Comparison of ENCODE assay signal across 8 cellular contexts in the genomic region with DNA sequence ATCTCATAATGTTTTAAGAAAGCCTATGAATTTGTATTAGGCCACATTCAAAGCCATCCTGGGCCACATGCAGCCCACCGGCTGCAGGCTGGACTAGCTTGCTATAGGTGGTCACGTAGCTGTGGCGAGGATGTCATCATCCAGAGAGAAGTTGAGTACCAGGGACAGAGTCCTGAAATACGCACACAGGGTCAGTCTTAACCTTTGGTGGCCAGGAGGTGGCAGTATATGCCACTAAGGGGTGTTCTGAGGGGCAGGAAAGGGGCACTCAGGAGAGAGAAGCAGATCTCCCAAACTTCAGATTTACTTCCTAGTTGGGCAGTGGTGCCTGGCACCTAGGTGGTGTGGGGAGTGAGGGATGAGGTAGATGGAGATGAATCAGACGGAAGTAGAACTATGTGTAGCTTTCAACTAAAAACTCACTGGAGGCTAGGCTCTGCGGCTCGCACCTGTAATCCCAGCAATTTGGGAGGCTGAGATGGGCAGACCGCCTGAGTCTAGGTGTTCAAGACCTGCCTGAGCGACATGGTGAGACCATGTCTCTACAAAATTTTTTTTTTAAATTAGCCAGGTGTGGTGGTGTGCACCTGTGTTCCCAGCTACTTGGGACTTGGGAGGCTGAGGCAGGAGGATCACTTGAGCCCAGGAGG. TPM values are rescaled to one million over a fixed set of nuclear protein-coding genes. Genes with fewer than 3 reads are reported as not detected.
DNase-seq lines count a peak whose midpoint lies in the region; ATAC-seq, FAIRE-seq and TF ChIP-seq lines count a peak whose summit lies in the region.

No MANE protein-coding gene starts in this region.

- no peaks in the 10 kb centered on the region for H3K27me3 ChIP-seq in vagina

- no peaks in the 10 kb centered on the region for H3K36me3 Mint-ChIP-seq in HFFc6 (ENCODE audit: low read depth)
- H3K36me3 Mint-ChIP-seq in activated CD4-positive, alpha-beta memory T cell treated with anti-CD3 and anti-CD28 coated beads, Interleukin-2, amount 10 ng/mL, durations not matched to agents 7 days and 5 days (ENCODE audit: low read depth), result no peaks in the 10 kb centered on the region

- no peaks in the 10 kb centered on the region for H3K9me3 Mint-ChIP-seq in HFFc6
- no peaks in the 10 kb centered on the region for H3K9me3 Mint-ChIP-seq in activated CD4-positive, alpha-beta memory T cell treated with anti-CD3 and anti-CD28 coated beads, Interleukin-2, amount 10 ng/mL, durations not matched to agents 7 days and 5 days

- TF ChIP-seq POLR2A in erythroblast (IDR thresholded peaks at IDR 0.05; ENCODE audit: low read length) (no peak), vagina (IDR thresholded peaks at IDR 0.05) (no peak)

- no peak overlapping the region for H3K27ac ChIP-seq in vagina

- intact Hi-C loops in vagina (cut with DNase I), result loop anchor here (5.0 kb wide), 2 partner anchors 39 to 131 kb away; a partner anchor contains a TSS

- POLR2A ChIA-PET in activated CD4-positive, alpha-beta memory T cell treated with anti-CD3 and anti-CD28 coated beads, Interleukin-2, amount 10 ng/mL, durations not matched to agents 7 days and 5 days (lab: Charles Lee), result no interaction called here

- CTCF ChIA-PET in activated CD4-positive, alpha-beta memory T cell treated with anti-CD3 and anti-CD28 coated beads, Interleukin-2, amount 10 ng/mL, durations not matched to agents 7 days and 5 days (lab: Charles Lee), result interaction anchor here (0.7 to 7.9 kb wide), 21 partner anchors 8 to 215 kb away, joined by 3 to 133 read pairs (median 5); a partner anchor contains a TSS

- DNase-seq in D721Med (ENCODE audit: insufficient read length, low spot score) (peak; percentile 96), HFFc6 (peak; percentile 55), NCI-H510A treated with DMSO at 0.1 percent for 48 hours (lab: John Stamatoyannopoulos, UW) (peak; percentile 77), erythroblast (lab: John Stamatoyannopoulos, UW) (peak; percentile 32 to 57), mucosa of gallbladder (ENCODE audit: low spot score) (peak; percentile 53), vagina (ENCODE audit: extremely low spot score in 2 of 2) (no peak)
- peak; percentile 48 for DNase-seq in activated CD4-positive, alpha-beta memory T cell treated with anti-CD3 and anti-CD28 coated beads, Interleukin-2, amount 10 ng/mL, durations not matched to agents 7 days and 5 days

- ATAC-seq in HG03135 (IDR thresholded peaks at IDR 0.05; ENCODE audit: unreplicated experiment), result no peak

- FAIRE-seq in D721Med (lab: Jason Lieb, UNC), result peak; percentile 85

- no peak overlapping the region for H3K4me3 Mint-ChIP-seq in HFFc6
- no peak overlapping the region for H3K4me3 Mint-ChIP-seq in activated CD4-positive, alpha-beta memory T cell treated with anti-CD3 and anti-CD28 coated beads, Interleukin-2, amount 10 ng/mL, durations not matched to agents 7 days and 5 days

- H3K27me3 Mint-ChIP-seq in HFFc6 (ENCODE audit: insufficient read depth), result peaks cover 36% of the 10 kb centered on the region
- peaks cover 25% of the 10 kb centered on the region for H3K27me3 Mint-ChIP-seq in activated CD4-positive, alpha-beta memory T cell treated with anti-CD3 and anti-CD28 coated beads, Interleukin-2, amount 10 ng/mL, durations not matched to agents 7 days and 5 days

- H3K4me1 Mint-ChIP-seq in HFFc6 (ENCODE audit: low read depth), result peaks cover 3% of the 10 kb centered on the region
- H3K4me1 Mint-ChIP-seq in activated CD4-positive, alpha-beta memory T cell treated with anti-CD3 and anti-CD28 coated beads, Interleukin-2, amount 10 ng/mL, durations not matched to agents 7 days and 5 days, result peaks cover 10% of the 10 kb centered on the region

- no peak overlapping the region for H3K27ac Mint-ChIP-seq in HFFc6
- H3K27ac Mint-ChIP-seq in activated CD4-positive, alpha-beta memory T cell treated with anti-CD3 and anti-CD28 coated beads, Interleukin-2, amount 10 ng/mL, durations not matched to agents 7 days and 5 days, result no peak overlapping the region

- H3K4me3 ChIP-seq in vagina, result no peak overlapping the region

- TF ChIP-seq CTCF in D721Med (IDR thresholded peaks at IDR 0.05; ENCODE audit: insufficient read depth, missing control alignments) (peak; percentile 97), HFFc6 (IDR thresholded peaks at IDR 0.05) (peak; percentile 91), vagina (IDR thresholded peaks at IDR 0.05) (peak; percentile 37 to 77 (median 64))

- no peaks in the 10 kb centered on the region for H3K9me3 ChIP-seq in vagina

- H3K4me1 ChIP-seq in vagina, result peaks cover 18% of the 10 kb centered on the region

- H3K36me3 ChIP-seq in vagina, result no peaks in the 10 kb centered on the region

RNA-seq across cellular contexts. Expression of a gene that starts 16.3 kb away (rescaled TPM):
- total RNA-seq in HFFc6 (2021; fragmentation: NEBNext Ultra II Directional; extraction: Animal tissue kit (Norgen Biotek cat#: 25700)), result 1 to 10 TPM in 4 of 6 experiments, under 1 TPM in 2; 0.33 to 2.9 (median 1.7) TPM
- 1 to 10 TPM; 1.1 to 1.4 TPM for total RNA-seq in activated CD4-positive, alpha-beta memory T cell treated with anti-CD3 and anti-CD28 coated beads, Interleukin-2, amount 10 ng/mL, durations not matched to agents 7 days and 5 days
- total RNA-seq in mucosa of gallbladder (76.4 TPM), vagina (27.0 TPM)

RNA-seq across cellular contexts. Expression of a gene that starts 32.4 kb away (rescaled TPM):
- total RNA-seq in HFFc6 (2021; fragmentation: NEBNext Ultra II Directional; extraction: Animal tissue kit (Norgen Biotek cat#: 25700)), result not detected
- under 1 TPM; 0.55 to 0.65 TPM for total RNA-seq in activated CD4-positive, alpha-beta memory T cell treated with anti-CD3 and anti-CD28 coated beads, Interleukin-2, amount 10 ng/mL, durations not matched to agents 7 days and 5 days
- total RNA-seq in mucosa of gallbladder, result 0.81 TPM
- total RNA-seq in vagina, result 0.98 TPM

Comparison
In these comparisons a context has a peak if more than half of its experiments do, and no peak if none do; other contexts are left out.
1. DNase-seq: peak in D721Med (single experiment), HFFc6 (single experiment), NCI-H510A treated with DMSO at 0.1 percent for 48 hours (single experiment), activated CD4-positive, alpha-beta memory T cell treated with anti-CD3 and anti-CD28 coated beads, Interleukin-2, amount 10 ng/mL, durations not matched to agents 7 days and 5 days (single experiment), erythroblast (2 of 2) and mucosa of gallbladder (single experiment); none in vagina (0 of 2).
2. Peak in every context shown above with its lines, with median percentiles within 50 percentile points of each other: CTCF ChIP-seq.